In the genomic region with DNA sequence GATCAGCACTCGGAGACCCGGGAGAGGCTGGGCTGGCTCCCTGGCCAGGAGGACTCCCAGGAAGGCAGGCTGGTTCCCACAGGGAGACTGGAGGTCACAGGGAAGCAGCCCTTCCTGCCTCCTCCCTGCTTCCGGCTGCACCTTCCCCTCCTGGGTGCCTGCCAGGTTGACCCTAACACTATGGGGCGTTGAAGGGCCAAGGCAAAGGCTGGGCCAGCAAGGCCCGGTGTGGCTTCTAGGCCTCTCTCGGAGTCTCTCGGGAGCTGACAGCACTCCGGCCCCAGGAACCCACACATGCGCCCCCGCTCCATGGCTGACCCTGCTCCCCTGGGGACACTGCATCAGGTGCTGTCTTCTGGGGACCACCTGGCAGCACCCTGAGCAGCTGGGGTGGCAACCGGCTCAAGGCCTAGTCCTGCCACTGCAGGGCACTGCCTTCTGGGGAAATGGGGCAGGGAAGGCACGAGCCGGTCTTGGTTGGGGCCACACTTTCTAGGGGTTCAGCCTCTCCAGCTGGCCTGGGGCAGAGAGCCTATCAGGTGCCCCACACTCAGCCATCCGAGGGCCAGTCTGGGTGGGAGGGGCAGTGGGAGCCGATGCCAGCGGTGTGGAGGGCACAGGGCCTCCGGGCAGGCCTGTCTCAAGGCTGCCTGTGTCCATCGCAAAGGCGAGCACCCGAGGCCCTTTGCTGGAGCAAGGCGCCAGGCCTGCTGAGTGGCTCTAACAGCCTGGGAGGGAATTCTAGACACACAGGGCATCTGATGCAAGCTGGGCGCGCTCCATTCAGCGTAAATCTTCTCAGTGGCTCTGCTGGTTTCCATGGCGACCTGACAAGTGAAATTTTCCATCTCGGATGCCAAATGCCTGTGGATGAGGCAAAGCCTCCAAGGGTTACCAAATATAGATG, we compare ENCODE assay signal across 9 cellular contexts. TPM values are rescaled to one million over a fixed set of nuclear protein-coding genes. Genes with fewer than 3 reads are reported as not detected.
DNase-seq lines count a peak whose midpoint lies in the region; ATAC-seq and TF ChIP-seq lines count a peak whose summit lies in the region.
"Had no signal": no experiment of that assay in that cellular context is flagged by ENCODE, and none has a peak within 500 bp of the region (broad histone marks: within the 10 kb centered on the region; RNA-seq: fewer than 3 reads in every experiment).

No MANE protein-coding gene starts in this region.

- H2BK15ac ChIP-seq in H9 (ENCODE audit: low read depth, low read length): no peak overlapping the region

- H3K4me3 ChIP-seq in right cardiac atrium (ENCODE audit: low read length): no peak overlapping the region

- no peak overlapping the region for H4K91ac ChIP-seq in H9 (ENCODE audit: insufficient read length, low read depth, low read length)

- H3K23me2 ChIP-seq in H9 (ENCODE audit: insufficient read length, low read depth, low read length, poor library complexity, severe bottlenecking): no peaks in the 10 kb centered on the region

- TF ChIP-seq CTCF in H9 (conservative IDR thresholded peaks at IDR 0.05): no peak

- H4K8ac ChIP-seq in H9 (replicated peaks; ENCODE audit: insufficient read length, low read depth, low read length): no peak overlapping the region

- H3K4ac ChIP-seq in H9 (ENCODE audit: low read depth, low read length): no peak overlapping the region

- no peak overlapping the region for H2BK5ac ChIP-seq in H9 (ENCODE audit: insufficient read length, low read length)

- H4K20me1 ChIP-seq in H9 (ENCODE audit: control insufficient read depth, insufficient read depth, insufficient read length): no peaks in the 10 kb centered on the region

- no peak overlapping the region for H4K5ac ChIP-seq in H9 (ENCODE audit: insufficient read length, low read depth, low read length)

- no peak overlapping the region for H3K23ac ChIP-seq in H9 (ENCODE audit: insufficient read length, low read depth, low read length)

- DNase-seq in GM04503 (ENCODE audit: low read depth) (peak; percentile 99), right cardiac atrium (peak; percentile 92 to 93 (median 92)), sciatic nerve (ENCODE audit: low spot score) (peak; percentile 88), NCI-H345 (lab: John Stamatoyannopoulos, UW) (no peak), H9 (no peak)
- DNase-seq: activated T-cell treated with anti-CD3 and anti-CD28 coated beads, Interleukin-2, amount 50 U/mL, for 48 hours had no signal

- H3K79me1 ChIP-seq in H9 (ENCODE audit: insufficient read depth, low read depth, low read length, poor library complexity, severe bottlenecking): no peaks in the 10 kb centered on the region

- peaks cover 1 to 5% (median 4%) of the 10 kb centered on the region in 3 experiments; a peak in 5 of 7 replicates for H3K36me3 Mint-ChIP-seq in H9 (ENCODE audit: insufficient read depth in 1 of 3, low read depth in 3 of 3)

- no peak overlapping the region for H3K14ac ChIP-seq in H9 (ENCODE audit: insufficient read depth, low read length)

- H3K27me3 ChIP-seq in right cardiac atrium (ENCODE audit: control insufficient read depth, insufficient read depth) (no peaks in the 10 kb centered on the region), H9 (ENCODE audit: insufficient read depth, low read length) (no peaks in the 10 kb centered on the region)

- intact Hi-C loops in right cardiac atrium (cut with DNase I): no loop called here
- intact Hi-C loops in sciatic nerve (cut with DNase I): no loop called here

- no peak overlapping the region for H2AFZ ChIP-seq in H9 (ENCODE audit: low read length)

- H3K4me1 Mint-ChIP-seq in H9: peaks cover 38 to 46% of the 10 kb centered on the region in 2 experiments

- peak overlapping the region in 1 of 3 experiments; percentile 81; a peak in 1 of 7 replicates for H3K27ac Mint-ChIP-seq in H9

- no peaks in the 10 kb centered on the region for H3K9me3 Mint-ChIP-seq in H9

- H2BK120ac ChIP-seq in H9 (ENCODE audit: low read depth, low read length, poor library complexity, severe bottlenecking): no peak overlapping the region

- H2AK5ac ChIP-seq in H9 (ENCODE audit: insufficient read length, low read length): no peak overlapping the region

- ATAC-seq in right cardiac atrium: peak; percentile 44 to 61
- ATAC-seq in sciatic nerve: peak; percentile 76
- ATAC-seq in HG03342 (IDR thresholded peaks at IDR 0.05; ENCODE audit: unreplicated experiment): no peak
- ATAC-seq in HG02678 (IDR thresholded peaks at IDR 0.05; ENCODE audit: unreplicated experiment): no peak

- H3K27ac ChIP-seq in angular gyrus (ENCODE audit: low read depth, low read length): peak overlapping the region; percentile 76
- peak overlapping the region; percentile 59 for H3K27ac ChIP-seq in right cardiac atrium (ENCODE audit: low read length)
- H3K27ac ChIP-seq in H9 (ENCODE audit: insufficient read length, low read depth, low read length): no peak overlapping the region

- no peak overlapping the region for H2BK20ac ChIP-seq in H9 (ENCODE audit: low read depth, low read length, poor library complexity, severe bottlenecking)

- H3K27me3 Mint-ChIP-seq in H9 (ENCODE audit: low read depth): peaks cover 1% of the 10 kb centered on the region; the same call in 1 of the 2 replicates

- 55% methylated on average over 26 of the region's 26 CpGs for WGBS in right cardiac atrium
- no CpG with 5 or more reads among the region's 26 CpGs for WGBS in H9 (ENCODE audit: extremely low coverage, insufficient read length, low lambda C conversion rate)

- H3K18ac ChIP-seq in H9 (ENCODE audit: insufficient read length, low read depth, low read length): no peak overlapping the region

- no peak overlapping the region for H3K9ac ChIP-seq in H9 (ENCODE audit: extremely low read depth, insufficient read length, low read length)

- no peak overlapping the region for H2BK12ac ChIP-seq in H9 (ENCODE audit: insufficient read length, low read depth, low read length)

- no peaks in the 10 kb centered on the region for H3K79me2 ChIP-seq in H9 (ENCODE audit: insufficient read depth, low read length)

- H3K4me1 ChIP-seq in right cardiac atrium (ENCODE audit: control insufficient read depth, insufficient read depth, low read length): peaks cover 56% of the 10 kb centered on the region
- peaks cover 6% of the 10 kb centered on the region; the same call in 1 of the 2 replicates for H3K4me1 ChIP-seq in H9 (ENCODE audit: insufficient read depth, low read length)

- H3K4me2 ChIP-seq in H9 (ENCODE audit: insufficient read depth, insufficient read length, low read length): no peak overlapping the region

- H3T11ph ChIP-seq in H9 (ENCODE audit: low read length): no peak overlapping the region

- H3K4me3 Mint-ChIP-seq in H9: no peak overlapping the region

- H3K9me3 ChIP-seq in right cardiac atrium (ENCODE audit: control insufficient read depth, low read length): no peaks in the 10 kb centered on the region
- H3K9me3 ChIP-seq in H9 (ENCODE audit: control insufficient read depth, low read depth, low read length): no peaks in the 10 kb centered on the region

- no peak overlapping the region for H3K56ac ChIP-seq in H9 (ENCODE audit: insufficient read length, low read depth, low read length)

RNA-seq across cellular contexts. Expression of a gene that starts 5.6 kb away (rescaled TPM):
- total RNA-seq in right cardiac atrium (10 to 100 TPM; 60.4 to 71.2 (median 67.7) TPM), sciatic nerve (75.9 TPM), H9 (2021) (41.0 and 42.5 TPM in 2 replicates)
- 47.5 TPM for polyA plus RNA-seq in right cardiac atrium

RNA-seq across cellular contexts. Expression of a gene that starts 45.1 kb away (rescaled TPM):
- total RNA-seq in right cardiac atrium: 1 to 10 TPM in 2 of 4 donors, under 1 TPM in 2; 0.74 to 2.1 (median 1.5) TPM
- polyA plus RNA-seq in right cardiac atrium: 1.9 TPM
- 64.0 TPM for total RNA-seq in sciatic nerve
- 4.2 and 4.4 TPM in 2 replicates for total RNA-seq in H9 (2021)

Comparison
In these comparisons a context has a peak if more than half of its experiments do, and no peak if none do; other contexts are left out.
1. DNase-seq: peak in GM04503 (single experiment), right cardiac atrium (3 of 3) and sciatic nerve (single experiment); none in NCI-H345 (single experiment) and H9 (single experiment).
2. ATAC-seq: peak in right cardiac atrium (2 of 2) and sciatic nerve (single experiment); none in HG03342 (single experiment) and HG02678 (single experiment).
3. RNA of a gene that starts 45.1 kb away (total RNA-seq): 64.0 TPM in sciatic nerve (single experiment); 4.2 to 4.4 TPM in H9 and 0.74 to 2.1 TPM in right cardiac atrium; every median in the first group is over 10 times any median in the second.